7 cellular contexts compared by ENCODE assay signal in the genomic region with DNA sequence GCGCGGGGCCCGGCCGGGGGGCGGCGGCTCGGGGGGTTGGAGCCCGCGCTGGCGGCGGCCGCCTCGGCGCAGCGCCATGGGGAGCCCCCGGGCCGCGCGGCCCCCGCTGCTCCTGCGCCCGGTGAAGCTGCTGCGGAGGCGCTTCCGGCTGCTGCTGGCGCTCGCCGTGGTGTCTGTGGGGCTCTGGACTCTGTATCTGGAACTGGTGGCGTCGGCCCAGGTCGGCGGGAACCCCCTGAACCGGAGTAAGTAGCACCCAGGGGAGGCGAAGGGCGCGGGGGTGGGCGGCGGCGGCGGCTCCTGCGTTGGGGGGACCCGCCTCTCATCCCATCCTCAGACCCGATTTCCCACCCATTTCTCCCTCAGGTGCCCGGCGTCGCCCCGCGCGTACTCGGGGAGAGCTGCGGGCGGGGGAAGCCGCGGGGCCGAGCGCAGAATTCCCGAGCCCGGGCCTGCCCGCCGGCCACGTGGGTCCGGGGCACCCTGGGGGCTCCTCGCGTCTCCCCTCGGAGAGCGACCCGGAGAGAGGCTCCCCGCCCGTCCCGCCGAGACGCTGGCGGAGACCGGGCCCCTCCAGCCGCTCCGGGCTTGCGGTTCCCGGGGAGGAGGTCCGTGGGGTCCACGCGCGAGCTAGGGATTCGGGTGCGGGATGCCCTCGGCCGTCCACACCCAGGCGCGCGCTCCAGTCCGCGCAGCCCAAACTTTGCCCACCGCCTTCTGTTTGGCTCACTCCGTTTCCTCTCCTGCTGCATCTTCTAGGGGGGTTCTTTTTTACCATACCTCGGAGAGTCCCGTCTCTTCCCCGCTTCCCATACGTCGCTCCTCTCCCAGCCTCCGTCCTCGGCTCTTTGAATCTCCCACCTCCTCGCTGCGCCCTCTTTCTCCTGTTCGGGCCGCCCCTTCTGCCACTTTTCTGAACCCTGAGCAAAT. TPM values are rescaled to one million over a fixed set of nuclear protein-coding genes. Genes with fewer than 3 reads are reported as not detected.
DNase-seq lines count a peak whose midpoint lies in the region; ATAC-seq and TF ChIP-seq lines count a peak whose summit lies in the region.

No MANE protein-coding gene starts in this region.

- H4K8ac ChIP-seq in H9 (replicated peaks; ENCODE audit: insufficient read length, low read depth, low read length) (no peak overlapping the region), mesenchymal stem cell (ENCODE audit: low read length) (no peak overlapping the region)

- no peaks in the 10 kb centered on the region for H3K79me1 ChIP-seq in H9 (ENCODE audit: insufficient read depth, low read depth, low read length, poor library complexity, severe bottlenecking)
- no peaks in the 10 kb centered on the region for H3K79me1 ChIP-seq in mesenchymal stem cell (replicated peaks; ENCODE audit: low read length, poor library complexity, severe bottlenecking)

- H2AK5ac ChIP-seq in H9 (ENCODE audit: insufficient read length, low read length), result no peak overlapping the region
- H2AK5ac ChIP-seq in mesenchymal stem cell (ENCODE audit: low read length, severe bottlenecking), result no peak overlapping the region

- no peak overlapping the region for H3K27ac ChIP-seq in H9 (ENCODE audit: insufficient read length, low read depth, low read length)
- H3K27ac ChIP-seq in mesenchymal stem cell (ENCODE audit: low read length, poor library complexity, severe bottlenecking), result no peak overlapping the region

- peaks cover 48% of the 10 kb centered on the region for H3K27me3 Mint-ChIP-seq in H9 (ENCODE audit: low read depth)
- H3K27me3 Mint-ChIP-seq in stimulated activated naive CD8-positive, alpha-beta T cell treated with anti-CD3 and anti-CD28 coated beads, Interleukin-15, amount 100 ng/mL, for 72 hours, result peaks cover 83% of the 10 kb centered on the region

- no peaks in the 10 kb centered on the region for H4K20me1 ChIP-seq in H9 (ENCODE audit: control insufficient read depth, insufficient read depth, insufficient read length)

- H3K23ac ChIP-seq in H9 (ENCODE audit: insufficient read length, low read depth, low read length) (no peak overlapping the region), mesenchymal stem cell (ENCODE audit: low read length in 2 of 2) (peak overlapping the region in 1 of 2 experiments; percentile 5)

- H4K91ac ChIP-seq in H9 (ENCODE audit: insufficient read length, low read depth, low read length), result no peak overlapping the region
- H4K91ac ChIP-seq in mesenchymal stem cell (ENCODE audit: low read length), result no peak overlapping the region

- no peak for TF ChIP-seq CTCF in H9 (conservative IDR thresholded peaks at IDR 0.05)

- peak overlapping the region in 2 of 3 experiments; percentile 9 to 11; a peak in 2 of 7 replicates for H3K27ac Mint-ChIP-seq in H9
- H3K27ac Mint-ChIP-seq in stimulated activated naive CD8-positive, alpha-beta T cell treated with anti-CD3 and anti-CD28 coated beads, Interleukin-15, amount 100 ng/mL, for 72 hours, result peak overlapping the region; percentile 1 to 23

- H3K27me3 ChIP-seq in H9 (ENCODE audit: insufficient read depth, low read length), result peaks cover 6% of the 10 kb centered on the region; the same call in 1 of the 2 replicates
- peaks cover 66 to 90% of the 10 kb centered on the region in 2 experiments for H3K27me3 ChIP-seq in mesenchymal stem cell (ENCODE audit: control insufficient read depth in 1 of 2, insufficient read depth in 1 of 2, low read length in 2 of 2)

- H3K4me1 Mint-ChIP-seq in H9, result peaks cover 28 to 35% of the 10 kb centered on the region in 2 experiments
- peaks cover 11% of the 10 kb centered on the region for H3K4me1 Mint-ChIP-seq in stimulated activated naive CD8-positive, alpha-beta T cell treated with anti-CD3 and anti-CD28 coated beads, Interleukin-15, amount 100 ng/mL, for 72 hours

- H3K18ac ChIP-seq in H9 (ENCODE audit: insufficient read length, low read depth, low read length) (no peak overlapping the region), mesenchymal stem cell (ENCODE audit: low read depth in 1 of 2, low read length in 2 of 2) (no peak overlapping the region)

- H3K9ac ChIP-seq in H9 (ENCODE audit: extremely low read depth, insufficient read length, low read length), result no peak overlapping the region
- H3K9ac ChIP-seq in mesenchymal stem cell (ENCODE audit: low read length), result no peak overlapping the region

- no peak overlapping the region for H3T11ph ChIP-seq in H9 (ENCODE audit: low read length)

- H3K79me2 ChIP-seq in H9 (ENCODE audit: insufficient read depth, low read length), result no peaks in the 10 kb centered on the region

- H2AFZ ChIP-seq in H9 (ENCODE audit: low read length) (no peak overlapping the region), mesenchymal stem cell (ENCODE audit: low read depth, low read length) (peak overlapping the region; percentile 48)

- peaks cover 5 to 11% (median 7%) of the 10 kb centered on the region in 3 experiments; a peak in 3 of 7 replicates for H3K36me3 Mint-ChIP-seq in H9 (ENCODE audit: insufficient read depth in 1 of 3, low read depth in 3 of 3)

- H3K4me2 ChIP-seq in H9 (ENCODE audit: insufficient read depth, insufficient read length, low read length), result peak overlapping the region; percentile 51
- peak overlapping the region; percentile 95 for H3K4me2 ChIP-seq in mesenchymal stem cell (ENCODE audit: low read length, poor library complexity, severe bottlenecking)

- H2BK15ac ChIP-seq in H9 (ENCODE audit: low read depth, low read length), result no peak overlapping the region; the same call in 1 of the 2 replicates
- peak overlapping the region; percentile 26 for H2BK15ac ChIP-seq in mesenchymal stem cell (ENCODE audit: low read depth, poor library complexity, severe bottlenecking)

- no peaks in the 10 kb centered on the region for H3K9me3 ChIP-seq in H9 (ENCODE audit: control insufficient read depth, low read depth, low read length)
- no peaks in the 10 kb centered on the region for H3K9me3 ChIP-seq in mesenchymal stem cell (ENCODE audit: control insufficient read depth, low read length)

- no peak overlapping the region for H2BK20ac ChIP-seq in H9 (ENCODE audit: low read depth, low read length, poor library complexity, severe bottlenecking)

- H3K14ac ChIP-seq in H9 (ENCODE audit: insufficient read depth, low read length) (peak overlapping the region; percentile 77), mesenchymal stem cell (ENCODE audit: low read length in 2 of 2) (no peak overlapping the region)

- no peak overlapping the region for H2BK120ac ChIP-seq in H9 (ENCODE audit: low read depth, low read length, poor library complexity, severe bottlenecking)
- no peak overlapping the region for H2BK120ac ChIP-seq in mesenchymal stem cell (ENCODE audit: low read depth, low read length)

- ATAC-seq in stimulated activated naive CD8-positive, alpha-beta T cell treated with anti-CD3 and anti-CD28 coated beads, Interleukin-15, amount 100 ng/mL, for 72 hours, result peak; percentile 90
- no peak for ATAC-seq in HG02884 (IDR thresholded peaks at IDR 0.05; ENCODE audit: unreplicated experiment)

- H3K9me3 Mint-ChIP-seq in H9, result peaks cover 0 to 3% of the 10 kb centered on the region in 2 experiments; a peak in 1 of 5 replicates
- H3K9me3 Mint-ChIP-seq in stimulated activated naive CD8-positive, alpha-beta T cell treated with anti-CD3 and anti-CD28 coated beads, Interleukin-15, amount 100 ng/mL, for 72 hours, result no peaks in the 10 kb centered on the region

- H3K4me1 ChIP-seq in H9 (ENCODE audit: insufficient read depth, low read length) (0 out of 2 replicates have a peak, but pooled peaks cover 4% of the 10 kb centered on the region), mesenchymal stem cell (ENCODE audit: control insufficient read depth, insufficient read depth, low read depth, low read length) (peaks cover 10% of the 10 kb centered on the region)

- peak overlapping the region; percentile 82 to 87 for H3K4me3 Mint-ChIP-seq in H9
- H3K4me3 Mint-ChIP-seq in stimulated activated naive CD8-positive, alpha-beta T cell treated with anti-CD3 and anti-CD28 coated beads, Interleukin-15, amount 100 ng/mL, for 72 hours, result peak overlapping the region; percentile 78 to 79

- no peak overlapping the region for H4K5ac ChIP-seq in H9 (ENCODE audit: insufficient read length, low read depth, low read length)

- no peak overlapping the region for H2BK5ac ChIP-seq in H9 (ENCODE audit: insufficient read length, low read length)
- H2BK5ac ChIP-seq in mesenchymal stem cell (ENCODE audit: low read depth, low read length, poor library complexity, severe bottlenecking), result no peak overlapping the region

- H3K4ac ChIP-seq in H9 (ENCODE audit: low read depth, low read length) (no peak overlapping the region), mesenchymal stem cell (ENCODE audit: low read depth in 1 of 2, low read length in 2 of 2) (no peak overlapping the region)

- peak overlapping the region in 1 of 2 experiments; percentile 61 for H3K4me3 ChIP-seq in mesenchymal stem cell (ENCODE audit: insufficient read depth in 1 of 2, low read depth in 1 of 2, low read length in 2 of 2)

- no CpG with 5 or more reads among the region's 104 CpGs for WGBS in H9 (ENCODE audit: extremely low coverage, insufficient read length, low lambda C conversion rate)
- WGBS in mesenchymal stem cell, result 9% methylated on average over 75 of the region's 104 CpGs

- no peak overlapping the region for H3K56ac ChIP-seq in H9 (ENCODE audit: insufficient read length, low read depth, low read length)

- H2BK12ac ChIP-seq in H9 (ENCODE audit: insufficient read length, low read depth, low read length) (no peak overlapping the region), mesenchymal stem cell (ENCODE audit: low read length in 2 of 2) (no peak overlapping the region)

- H3K23me2 ChIP-seq in H9 (ENCODE audit: insufficient read length, low read depth, low read length, poor library complexity, severe bottlenecking), result peaks cover 12% of the 10 kb centered on the region

- no peaks in the 10 kb centered on the region for H3K36me3 ChIP-seq in mesenchymal stem cell (ENCODE audit: control insufficient read depth in 1 of 2, insufficient read depth in 2 of 2, low read depth in 1 of 2, low read length in 2 of 2)

- no peak for DNase-seq in H9
- peak in 3 of 5 experiments; percentile 20 to 47 (median 46) for DNase-seq in T-helper 2 cell
- DNase-seq in central memory CD4-positive, alpha-beta T cell, result peak; percentile 22
- DNase-seq in mesenchymal stem cell, result peak; percentile 32
- DNase-seq in stimulated activated naive CD8-positive, alpha-beta T cell treated with anti-CD3 and anti-CD28 coated beads, Interleukin-15, amount 100 ng/mL, for 72 hours, result peak; percentile 42 to 47
- no peak for DNase-seq in SKM-1 treated with dmso at 0.1 percent for 144 hours (lab: John Stamatoyannopoulos, UW; ENCODE audit: unreplicated experiment)

RNA-seq across cellular contexts. Expression of a gene that starts 0.8 kb away (rescaled TPM):
- total RNA-seq in H9 (2021), result 22.1 and 23.3 TPM in 2 replicates
- polyA plus RNA-seq in mesenchymal stem cell (2013, experiment 1 of 2), result 3.1 TPM
- polyA plus RNA-seq in mesenchymal stem cell (2013, experiment 2 of 2), result 3.2 TPM

RNA-seq across cellular contexts. Expression of a gene that starts 59.1 kb away (rescaled TPM):
- total RNA-seq in H9 (2021), result 20.2 and 21.9 TPM in 2 replicates
- polyA plus RNA-seq in mesenchymal stem cell (2013, experiment 1 of 2), result 4.8 TPM
- polyA plus RNA-seq in mesenchymal stem cell (2013, experiment 2 of 2), result 6.6 TPM

Comparison
In these comparisons a context has a peak if more than half of its experiments do, and no peak if none do; other contexts are left out.
1. DNase-seq: peak in T-helper 2 cell (3 of 5), central memory CD4-positive, alpha-beta T cell (single experiment), mesenchymal stem cell (single experiment) and stimulated activated naive CD8-positive, alpha-beta T cell treated with anti-CD3 and anti-CD28 coated beads, Interleukin-15, amount 100 ng/mL, for 72 hours (2 of 2); none in H9 (single experiment) and SKM-1 treated with dmso at 0.1 percent for 144 hours (single experiment).